23 cellular contexts compared by ENCODE assay signal in genomic region chr1:182093781-182094180, GRCh38. TPM values are rescaled to one million over a fixed set of nuclear protein-coding genes. Genes with fewer than 3 reads are reported as not detected.
"Had no signal": no experiment of that assay in that cellular context is flagged by ENCODE, and none has a peak within 500 bp of the region (broad histone marks: within the 10 kb centered on the region; RNA-seq: fewer than 3 reads in every experiment).

No MANE protein-coding gene starts in this region.

- H3K4me3 ChIP-seq: MG63, SJSA1, SK-N-MC had no signal

- ATAC-seq: HepG2 had no signal

- DNase-seq: IMR-90, Karpas-422, KG1, MG63, NCI-H1092 treated with DMSO at 0.1 percent for 48 hours, NCI-H1436, NCI-H187, NCI-H2029, NCI-H2081 treated with DMSO at 0.1 percent for 48 hours, NCI-H2171, NCI-H226, NCI-H446, NCI-H510A, NCI-H524 treated with DMSO at 0.1 percent for 48 hours, NCI-H69, NCI-H774, Right ventricle myocardium superior, RPMI8226, SIG-M5 had no signal

- H3K27me3 ChIP-seq: MG63, SJSA1 had no signal

- FAIRE-seq: HepG2, RCC 7860 had no signal

- H3K36me3 ChIP-seq: MG63, SJSA1 had no signal

- H3K4me1 ChIP-seq: SJSA1 had no signal

- H3K27ac ChIP-seq: SJSA1, SK-N-MC had no signal

- H3K9me3 ChIP-seq: MG63, SJSA1 had no signal

RNA-seq across cellular contexts. Expression of gene ZNF648, which starts 32.3 kb away (rescaled TPM):
- total RNA-seq: IMR-90, Right ventricle myocardium superior, SJSA1 had no signal
- polyA plus RNA-seq: IMR-90 had no signal
